In the genomic region with DNA sequence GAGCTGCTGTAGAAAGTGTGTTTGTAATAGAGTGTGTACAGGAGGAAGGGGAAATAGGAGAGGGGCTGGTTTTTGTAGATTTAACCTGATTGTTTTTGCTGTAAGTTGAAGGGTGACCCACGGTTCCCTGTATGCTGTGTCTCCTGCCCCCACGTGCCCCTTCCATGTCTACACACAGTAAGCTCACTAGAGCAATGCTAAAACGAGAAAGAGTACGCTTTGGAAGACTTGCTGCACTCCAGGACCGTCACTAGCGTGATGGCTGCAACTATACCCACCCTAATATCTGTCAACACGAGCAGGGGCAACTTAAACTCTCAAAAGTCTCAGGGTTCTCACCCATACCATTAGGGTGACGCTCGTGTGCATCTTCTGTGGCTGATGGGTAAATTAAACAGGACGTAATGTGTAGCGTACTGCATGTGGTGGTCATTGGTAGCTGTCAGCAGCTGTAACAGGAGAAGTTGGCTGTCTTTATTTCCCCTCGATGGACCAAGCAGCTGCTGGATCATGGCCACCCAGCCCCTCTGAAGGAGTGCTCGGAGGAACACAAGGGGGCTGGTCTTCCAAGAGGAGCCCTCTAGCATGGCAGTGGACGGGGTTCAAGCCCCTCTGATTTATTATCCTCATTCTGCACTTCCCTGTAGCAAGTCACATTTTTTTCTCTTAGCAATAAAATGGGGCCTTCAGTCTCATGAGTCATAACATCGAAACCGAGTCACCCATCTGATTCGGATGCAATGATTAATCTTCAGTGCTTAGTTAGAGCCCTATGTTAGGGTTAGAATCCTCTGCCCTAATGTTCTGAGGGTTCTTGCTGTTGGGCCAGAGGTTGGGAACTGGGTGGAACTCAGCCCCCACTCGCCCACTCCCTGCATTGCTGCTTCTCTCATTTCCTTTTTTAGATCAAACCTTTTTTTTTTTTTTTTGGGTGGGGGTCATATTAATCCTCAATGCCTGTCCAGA, we compare ENCODE assay signal across 12 cellular contexts. TPM values are rescaled to one million over a fixed set of nuclear protein-coding genes. Genes with fewer than 3 reads are reported as not detected.
DNase-seq lines count a peak whose midpoint lies in the region; ATAC-seq and TF ChIP-seq lines count a peak whose summit lies in the region.
"Had no signal": no experiment of that assay in that cellular context is flagged by ENCODE, and none has a peak within 500 bp of the region (broad histone marks: within the 10 kb centered on the region; RNA-seq: fewer than 3 reads in every experiment).

No MANE protein-coding gene starts in this region.

- H3K36me3 Mint-ChIP-seq in activated naive CD4-positive, alpha-beta T cell treated with anti-CD3 and anti-CD28 coated beads for 36 hours (ENCODE audit: low read depth) = peaks cover 94% of the 10 kb centered on the region
- H3K36me3 Mint-ChIP-seq in activated CD8-positive, alpha-beta T cell treated with anti-CD3 and anti-CD28 coated beads for 36 hours (ENCODE audit: low read depth) = peaks cover 88% of the 10 kb centered on the region

- CTCF ChIA-PET in activated naive CD4-positive, alpha-beta T cell treated with anti-CD3 and anti-CD28 coated beads for 36 hours (lab: Charles Lee) = interaction anchor here (0.7 to 1.9 kb wide), 2 partner anchors 11 to 290 kb away, joined by 3 to 5 read pairs; no protein-coding TSS in a partner anchor
- CTCF ChIA-PET in activated CD8-positive, alpha-beta T cell treated with anti-CD3 and anti-CD28 coated beads for 36 hours (lab: Charles Lee) = interaction anchor here (2.7 to 4.2 kb wide), 2 partner anchors 10 to 293 kb away, joined by 6 to 24 read pairs; no protein-coding TSS in a partner anchor

- peaks cover 98% of the 10 kb centered on the region for H3K79me2 ChIP-seq in hepatocyte

- H3K4me1 ChIP-seq in hepatocyte (ENCODE audit: insufficient read depth) = peaks cover 3% of the 10 kb centered on the region
- peaks cover 67% of the 10 kb centered on the region for H3K4me1 ChIP-seq in stomach smooth muscle (ENCODE audit: control insufficient read depth, insufficient read depth, low read length)

- no peaks in the 10 kb centered on the region for H3K27me3 Mint-ChIP-seq in activated naive CD4-positive, alpha-beta T cell treated with anti-CD3 and anti-CD28 coated beads for 36 hours (ENCODE audit: low read depth)
- H3K27me3 Mint-ChIP-seq in activated CD8-positive, alpha-beta T cell treated with anti-CD3 and anti-CD28 coated beads for 36 hours = no peaks in the 10 kb centered on the region

- peaks cover 98% of the 10 kb centered on the region for H4K20me1 ChIP-seq in hepatocyte (ENCODE audit: insufficient read depth, poor library complexity, severe bottlenecking)

- peak overlapping the region; percentile 83 for H3K27ac Mint-ChIP-seq in activated naive CD4-positive, alpha-beta T cell treated with anti-CD3 and anti-CD28 coated beads for 36 hours
- H3K27ac Mint-ChIP-seq in activated CD8-positive, alpha-beta T cell treated with anti-CD3 and anti-CD28 coated beads for 36 hours = peak overlapping the region; percentile 84

- H3K9me2 ChIP-seq in hepatocyte (replicated peaks; ENCODE audit: insufficient read depth) = no peaks in the 10 kb centered on the region

- peak; percentile 49 for ATAC-seq in activated CD8-positive, alpha-beta T cell treated with anti-CD3 and anti-CD28 coated beads for 36 hours

- peak; percentile 45 for DNase-seq in activated naive CD4-positive, alpha-beta T cell treated with anti-CD3 and anti-CD28 coated beads for 36 hours
- DNase-seq in activated naive CD4-positive, alpha-beta T cell treated with anti-CD3 and anti-CD28 coated beads, Interleukin-2, amount 50 U/mL, for 16 hours = no peak
- no peak for DNase-seq in activated CD8-positive, alpha-beta T cell treated with anti-CD3 and anti-CD28 coated beads for 36 hours
- no peak for DNase-seq in hepatocyte (ENCODE audit: low spot score)
- DNase-seq in posterior vena cava (ENCODE audit: low spot score) = no peak
- no peak for DNase-seq in DMS114 treated with DMSO at 0.1 percent for 48 hours (lab: John Stamatoyannopoulos, UW; ENCODE audit: unreplicated experiment)
- no peak for DNase-seq in HT-29 (ENCODE audit: low spot score)
- DNase-seq: effector CD8-positive, alpha-beta T cell; kidney; NK-92 treated with Interleukin-12 subunit alpha and Interleukin-12 subunit beta, amount 100 ng/mL, for 24 hours; trophoblast cell had no signal

- no peaks in the 10 kb centered on the region for H3K27me3 ChIP-seq in hepatocyte
- H3K27me3 ChIP-seq in stomach smooth muscle (ENCODE audit: control insufficient read depth in 1 of 2, insufficient read depth in 2 of 2, low read length in 2 of 2) = no peaks in the 10 kb centered on the region

- POLR2A ChIA-PET in activated CD8-positive, alpha-beta T cell treated with anti-CD3 and anti-CD28 coated beads for 36 hours (lab: Charles Lee) = interaction anchor here (0.6 to 3.8 kb wide), 14 partner anchors 10 to 390 kb away, joined by 3 to 46 read pairs (median 4); a partner anchor contains a TSS

- 71% methylated on average over 18 of the region's 18 CpGs for WGBS in hepatocyte (ENCODE audit: low lambda C conversion rate, missing lambda C conversion rate)

- no peak overlapping the region for H3K4me2 ChIP-seq in hepatocyte

- H3K27ac ChIP-seq in hepatocyte (peak overlapping the region; percentile 58), stomach smooth muscle (ENCODE audit: low read length) (peak overlapping the region; percentile 85)

- H3K9me3 ChIP-seq in hepatocyte (ENCODE audit: low read depth) (no peaks in the 10 kb centered on the region), stomach smooth muscle (ENCODE audit: control insufficient read depth in 2 of 2, low read length in 2 of 2) (no peaks in the 10 kb centered on the region)

- no peak overlapping the region for H2AFZ ChIP-seq in hepatocyte

- H3K4me3 ChIP-seq in hepatocyte (no peak overlapping the region), stomach smooth muscle (ENCODE audit: low read length in 2 of 2) (peak overlapping the region; percentile 17 to 44)

- no peak overlapping the region for H3K4me3 Mint-ChIP-seq in activated naive CD4-positive, alpha-beta T cell treated with anti-CD3 and anti-CD28 coated beads for 36 hours
- H3K4me3 Mint-ChIP-seq in activated CD8-positive, alpha-beta T cell treated with anti-CD3 and anti-CD28 coated beads for 36 hours = no peak overlapping the region

- H3K36me3 ChIP-seq in hepatocyte (replicated peaks; ENCODE audit: insufficient read depth, low read depth) (no peaks in the 10 kb centered on the region), stomach smooth muscle (ENCODE audit: control insufficient read depth in 2 of 2, insufficient read depth in 2 of 2, low read length in 2 of 2) (peaks cover 50 to 65% of the 10 kb centered on the region in 2 donors)

- no peaks in the 10 kb centered on the region for H3K9me3 Mint-ChIP-seq in activated naive CD4-positive, alpha-beta T cell treated with anti-CD3 and anti-CD28 coated beads for 36 hours
- H3K9me3 Mint-ChIP-seq in activated CD8-positive, alpha-beta T cell treated with anti-CD3 and anti-CD28 coated beads for 36 hours = no peaks in the 10 kb centered on the region

- H3K9ac ChIP-seq in stomach smooth muscle (ENCODE audit: low read length in 2 of 2) = peak overlapping the region in 1 of 2 donors; percentile 42

- TF ChIP-seq CTCF in activated CD8-positive, alpha-beta T cell treated with anti-CD3 and anti-CD28 coated beads for 36 hours (IDR thresholded peaks at IDR 0.05) = no peak
- TF ChIP-seq CTCF in hepatocyte (IDR thresholded peaks at IDR 0.05; ENCODE audit: poor library complexity) = no peak

- H3K4me1 Mint-ChIP-seq in activated naive CD4-positive, alpha-beta T cell treated with anti-CD3 and anti-CD28 coated beads for 36 hours (ENCODE audit: low read depth) = peaks cover 96% of the 10 kb centered on the region
- peaks cover 90% of the 10 kb centered on the region for H3K4me1 Mint-ChIP-seq in activated CD8-positive, alpha-beta T cell treated with anti-CD3 and anti-CD28 coated beads for 36 hours (ENCODE audit: low read depth)

- intact Hi-C loops in activated naive CD4-positive, alpha-beta T cell treated with anti-CD3 and anti-CD28 coated beads for 36 hours (cut with micrococcal nuclease) = no loop called here
- intact Hi-C loops in activated CD8-positive, alpha-beta T cell treated with anti-CD3 and anti-CD28 coated beads for 36 hours (cut with micrococcal nuclease) = loop anchor here (5.0 kb wide), 1 partner anchor 295 kb away; no protein-coding TSS in a partner anchor
- intact Hi-C loops in posterior vena cava (cut with DNase I) = loop anchor here in 1 of 2 donors (10.0 kb wide), 1 partner anchor 403 kb away; no protein-coding TSS in a partner anchor

RNA-seq across cellular contexts. Expression of a gene that starts 14.0 kb away (rescaled TPM):
- 100 to 1,000 TPM; 486 to 497 TPM for total RNA-seq in activated naive CD4-positive, alpha-beta T cell treated with anti-CD3 and anti-CD28 coated beads for 36 hours
- total RNA-seq in activated CD8-positive, alpha-beta T cell treated with anti-CD3 and anti-CD28 coated beads for 36 hours = 100 to 1,000 TPM; 617 to 639 TPM
- total RNA-seq in hepatocyte (232 and 250 TPM in 2 replicates), posterior vena cava (100 to 1,000 TPM; 101 to 129 TPM)
- 131 and 157 TPM in 2 replicates for polyA plus RNA-seq in hepatocyte
- not detected in 2 replicates for total RNA-seq in HT-29 (2014; rRNA removed; shearing (Covaris generic))

RNA-seq across cellular contexts. Expression of a gene that starts 33.4 kb away (rescaled TPM):
- 10 to 100 TPM; 10.3 to 12.8 TPM for total RNA-seq in activated naive CD4-positive, alpha-beta T cell treated with anti-CD3 and anti-CD28 coated beads for 36 hours
- total RNA-seq in activated CD8-positive, alpha-beta T cell treated with anti-CD3 and anti-CD28 coated beads for 36 hours = 1 to 10 TPM; 8.2 to 8.7 TPM
- total RNA-seq in hepatocyte (6.9 and 7.9 TPM in 2 replicates), posterior vena cava (10 to 100 TPM; 10.3 to 12.1 TPM)
- 9.8 and 12.3 TPM in 2 replicates for polyA plus RNA-seq in hepatocyte
- total RNA-seq in HT-29 (2014; rRNA removed; shearing (Covaris generic)) = 2.2 and 4.6 TPM in 2 replicates

Comparison
In these comparisons a context has a peak if more than half of its experiments do, and no peak if none do; other contexts are left out.
1. RNA of a gene that starts 14.0 kb away (total RNA-seq): 617 to 639 TPM in activated CD8-positive, alpha-beta T cell treated with anti-CD3 and anti-CD28 coated beads for 36 hours, 486 to 497 TPM in activated naive CD4-positive, alpha-beta T cell treated with anti-CD3 and anti-CD28 coated beads for 36 hours, 232 to 250 TPM in hepatocyte and 101 to 129 TPM in posterior vena cava; not detected in HT-29; every median in the first group is over 100 times any median in the second.